11 cellular contexts compared by ENCODE assay signal in genomic region chr14:35878272-35879140, GRCh38. TPM values are rescaled to one million over a fixed set of nuclear protein-coding genes. Genes with fewer than 3 reads are reported as not detected.
DNase-seq lines count a peak whose midpoint lies in the region; FAIRE-seq and TF ChIP-seq lines count a peak whose summit lies in the region.
"Had no signal": no experiment of that assay in that cellular context is flagged by ENCODE, and none has a peak within 500 bp of the region (broad histone marks: within the 10 kb centered on the region; RNA-seq: fewer than 3 reads in every experiment).

No MANE protein-coding gene starts in this region.

- H3K4me3 Mint-ChIP-seq in Calu3 (ENCODE audit: low read depth, unreplicated experiment) = no peak overlapping the region
- H3K4me3 Mint-ChIP-seq in activated CD4-positive, alpha-beta memory T cell treated with anti-CD3 and anti-CD28 coated beads, Interleukin-2, amount 10 ng/mL, durations not matched to agents 7 days and 5 days = no peak overlapping the region

- intact Hi-C loops in Calu3 (cut with micrococcal nuclease; ENCODE audit: unreplicated experiment) = loop anchor here (1.0 to 5.0 kb wide), 6 partner anchors 80 to 729 kb away; no protein-coding TSS in a partner anchor
- intact Hi-C loops in endothelial cell of umbilical vein (cut with micrococcal nuclease) = loop anchor here (1.0 to 5.0 kb wide), 2 partner anchors 51 to 191 kb away; partner anchors contain the start of gene BRMS1L

- no peaks in the 10 kb centered on the region for H3K79me2 ChIP-seq in endothelial cell of umbilical vein (ENCODE audit: control insufficient read depth, insufficient read depth, low read length)

- H3K27me3 Mint-ChIP-seq in Calu3 (ENCODE audit: unreplicated experiment) = no peaks in the 10 kb centered on the region
- H3K27me3 Mint-ChIP-seq in activated CD4-positive, alpha-beta memory T cell treated with anti-CD3 and anti-CD28 coated beads, Interleukin-2, amount 10 ng/mL, durations not matched to agents 7 days and 5 days = no peaks in the 10 kb centered on the region

- H3K9me3 ChIP-seq in endothelial cell of umbilical vein (replicated peaks; ENCODE audit: control insufficient read depth, insufficient read depth, low read length) = no peaks in the 10 kb centered on the region
- H3K9me3 ChIP-seq: esophagus squamous epithelium had no signal

- H4K20me1 ChIP-seq in endothelial cell of umbilical vein (replicated peaks; ENCODE audit: control insufficient read depth, extremely low read depth, insufficient read depth, low read length) = no peaks in the 10 kb centered on the region

- H3K36me3 ChIP-seq in endothelial cell of umbilical vein (ENCODE audit: control insufficient read depth in 2 of 2, extremely low read depth in 1 of 2, insufficient read depth in 2 of 2, low read length in 2 of 2) = no peaks in the 10 kb centered on the region
- H3K36me3 ChIP-seq: esophagus squamous epithelium had no signal

- H3K27ac Mint-ChIP-seq in Calu3 (ENCODE audit: unreplicated experiment) = peak overlapping the region; percentile 68
- H3K27ac Mint-ChIP-seq in activated CD4-positive, alpha-beta memory T cell treated with anti-CD3 and anti-CD28 coated beads, Interleukin-2, amount 10 ng/mL, durations not matched to agents 7 days and 5 days = no peak overlapping the region

- H3K36me3 Mint-ChIP-seq in Calu3 (ENCODE audit: insufficient read depth, unreplicated experiment) = no peaks in the 10 kb centered on the region
- H3K36me3 Mint-ChIP-seq in activated CD4-positive, alpha-beta memory T cell treated with anti-CD3 and anti-CD28 coated beads, Interleukin-2, amount 10 ng/mL, durations not matched to agents 7 days and 5 days (ENCODE audit: low read depth) = no peaks in the 10 kb centered on the region

- TF ChIP-seq CTCF in Calu3 (IDR thresholded peaks at IDR 0.05; ENCODE audit: unreplicated experiment) (no peak), endothelial cell of umbilical vein (IDR thresholded peaks at IDR 0.05; ENCODE audit: extremely low read depth in 1 of 2, insufficient read depth in 1 of 2, low read depth in 1 of 2, low read length in 2 of 2) (no peak)

- H3K9ac ChIP-seq in endothelial cell of umbilical vein (replicated peaks; ENCODE audit: extremely low read depth, insufficient read depth, low read length) = no peak overlapping the region

- no peak overlapping the region for H3K4me3 ChIP-seq in endothelial cell of umbilical vein (replicated peaks in 1 of 3; ENCODE audit: insufficient read depth in 1 of 3, low read depth in 1 of 3, low read length in 3 of 3)
- H3K4me3 ChIP-seq: esophagus squamous epithelium had no signal

- no peaks in the 10 kb centered on the region for H3K27me3 ChIP-seq in endothelial cell of umbilical vein (ENCODE audit: control insufficient read depth in 2 of 2, insufficient read depth in 2 of 2, low read length in 2 of 2)
- H3K27me3 ChIP-seq: esophagus squamous epithelium had no signal

- DNase-seq in Calu3 = peak; percentile 27
- DNase-seq in NCI-H446 treated with DMSO at 0.1 percent for 48 hours (lab: John Stamatoyannopoulos, UW) = peak; percentile 87
- peak; percentile 89 for DNase-seq in endothelial cell of umbilical vein (ENCODE audit: low read depth, low spot score)
- peak; percentile 69 for DNase-seq in non-pigmented ciliary epithelial cell (ENCODE audit: low read depth)
- no peak for DNase-seq in NCI-H146 treated with DMSO at 0.1 percent for 48 hours (lab: John Stamatoyannopoulos, UW; ENCODE audit: unreplicated experiment)
- no peak for DNase-seq in GM19240 (ENCODE audit: insufficient read length, low spot score)
- DNase-seq in activated CD4-positive, alpha-beta memory T cell treated with anti-CD3 and anti-CD28 coated beads, Interleukin-2, amount 10 ng/mL, durations not matched to agents 7 days and 5 days = no peak
- no peak for DNase-seq in DMS79 treated with DMSO at 0.1 percent for 48 hours (lab: John Stamatoyannopoulos, UW)
- DNase-seq: activated CD4-positive, alpha-beta T cell treated with anti-CD3 and anti-CD28 coated beads, Interleukin-2, amount 50 U/mL, for 1 hour; esophagus squamous epithelium had no signal

- TF ChIP-seq POLR2A in endothelial cell of umbilical vein (IDR thresholded peaks at IDR 0.05; ENCODE audit: low read depth, low read length) = no peak

- POLR2A ChIA-PET in endothelial cell of umbilical vein (lab: Charles Lee) = no interaction called here
- POLR2A ChIA-PET in activated CD4-positive, alpha-beta memory T cell treated with anti-CD3 and anti-CD28 coated beads, Interleukin-2, amount 10 ng/mL, durations not matched to agents 7 days and 5 days (lab: Charles Lee) = interaction anchor here (0.7 kb wide), 1 partner anchor 140 kb away, joined by 3 read pairs; no protein-coding TSS in a partner anchor

- peak overlapping the region; percentile 10 for H3K27ac ChIP-seq in endothelial cell of umbilical vein (ENCODE audit: insufficient read depth, low read depth, low read length)
- H3K27ac ChIP-seq: esophagus squamous epithelium had no signal

- FAIRE-seq in endothelial cell of umbilical vein (lab: Jason Lieb, UNC) = peak; percentile 96
- FAIRE-seq: GM18507 had no signal

- no peak overlapping the region for H2AFZ ChIP-seq in endothelial cell of umbilical vein (ENCODE audit: low read depth, low read length)

- BruUV-seq in Calu3 (replicated peaks; lab: Mats Ljungman, UMichigan) = no TSS peak
- no TSS peak for BruUV-seq in endothelial cell of umbilical vein (replicated peaks; lab: Mats Ljungman, UMichigan)

- H3K4me2 ChIP-seq in endothelial cell of umbilical vein (ENCODE audit: insufficient read depth, low read length) = peak overlapping the region; percentile 27

- H3K4me1 Mint-ChIP-seq in Calu3 (ENCODE audit: low read depth, unreplicated experiment) = peaks cover 39% of the 10 kb centered on the region
- peaks cover 7% of the 10 kb centered on the region for H3K4me1 Mint-ChIP-seq in activated CD4-positive, alpha-beta memory T cell treated with anti-CD3 and anti-CD28 coated beads, Interleukin-2, amount 10 ng/mL, durations not matched to agents 7 days and 5 days

- peaks cover 13% of the 10 kb centered on the region for H3K4me1 ChIP-seq in endothelial cell of umbilical vein (ENCODE audit: control insufficient read depth, extremely low read depth, insufficient read depth, low read length)

- CTCF ChIA-PET in Calu3 (lab: Charles Lee) (interaction anchor here (1.0 to 2.2 kb wide), 3 partner anchors 118 to 192 kb away, joined by 3 to 14 read pairs (median 3); no protein-coding TSS in a partner anchor), endothelial cell of umbilical vein (lab: Charles Lee) (interaction anchor here (0.7 to 1.4 kb wide), 2 partner anchors 56 to 496 kb away, joined by 3 read pairs; no protein-coding TSS in a partner anchor)
- CTCF ChIA-PET in activated CD4-positive, alpha-beta memory T cell treated with anti-CD3 and anti-CD28 coated beads, Interleukin-2, amount 10 ng/mL, durations not matched to agents 7 days and 5 days (lab: Charles Lee) = interaction anchor here (1.8 kb wide), 1 partner anchor 191 kb away, joined by 8 read pairs; no protein-coding TSS in a partner anchor

- no peaks in the 10 kb centered on the region for H3K9me3 Mint-ChIP-seq in Calu3 (ENCODE audit: low read depth, unreplicated experiment)
- no peaks in the 10 kb centered on the region for H3K9me3 Mint-ChIP-seq in activated CD4-positive, alpha-beta memory T cell treated with anti-CD3 and anti-CD28 coated beads, Interleukin-2, amount 10 ng/mL, durations not matched to agents 7 days and 5 days

- dilution Hi-C loops in endothelial cell of umbilical vein (cut with MboI; ENCODE audit: extremely low pct_ligation_motif_present, low sequenced_read_pairs) = no loop called here

- no peaks in the 10 kb centered on the region for H3K9me1 ChIP-seq in endothelial cell of umbilical vein (replicated peaks; ENCODE audit: control insufficient read depth, extremely low read depth, insufficient read depth, low read length)

TF ChIP-seq in endothelial cell of umbilical vein, 7 proteins besides CTCF, POLR2A, EP300 and RAD21:
- TF ChIP-seq FOS (IDR thresholded peaks at IDR 0.05; ENCODE audit: borderline replicate concordance, insufficient read depth, low read length) (peak; percentile 81), MAX (IDR thresholded peaks at IDR 0.05; ENCODE audit: insufficient read depth, insufficient read length) (no peak), JUN (IDR thresholded peaks at IDR 0.05; ENCODE audit: borderline replicate concordance, insufficient read depth, insufficient read length, low read depth) (peak; percentile 55), GATA2 (IDR thresholded peaks at IDR 0.05; ENCODE audit: insufficient read depth, insufficient read length, low read depth, low read length) (no peak), MYC (IDR thresholded peaks at IDR 0.05; ENCODE audit: low read depth, low read length) (no peak), POLR2AphosphoS5 (IDR thresholded peaks at IDR 0.05; ENCODE audit: insufficient read depth, low read depth, low read length) (no peak)
TF ChIP-seq in endothelial cell of umbilical vein: peak in this region for 2.

RNA-seq across cellular contexts. Expression of gene BRMS1L, which starts 52.4 kb away (rescaled TPM):
- 10.5 and 10.6 TPM in 2 replicates for total RNA-seq in Calu3 (2022)
- 7.7 and 11.2 TPM in 2 replicates for total RNA-seq in endothelial cell of umbilical vein
- 2.5 and 4.0 TPM in 2 replicates for polyA plus RNA-seq in endothelial cell of umbilical vein
- 4.3 and 4.8 TPM in 2 replicates for polyA plus RNA-seq in endothelial cell of umbilical vein (2011; cell fraction: cytosol; rRNA removed)
- 8.5 and 11.8 TPM in 2 replicates for polyA plus RNA-seq in endothelial cell of umbilical vein (2011; cell fraction: nucleus; rRNA removed)
- 6.4 and 10.2 TPM in 2 replicates for polyA plus RNA-seq in endothelial cell of umbilical vein (2012)
- polyA minus RNA-seq in endothelial cell of umbilical vein = 2.6 and 6.2 TPM in 2 replicates
- polyA minus RNA-seq in endothelial cell of umbilical vein (2011; cell fraction: cytosol; rRNA and poly(A)+ RNA removed) = 2.8 TPM
- 6.7 and 9.5 TPM in 2 replicates for polyA minus RNA-seq in endothelial cell of umbilical vein (2011; cell fraction: nucleus; rRNA and poly(A)+ RNA removed)
- 1 to 10 TPM; 3.2 to 4.3 TPM for total RNA-seq in activated CD4-positive, alpha-beta memory T cell treated with anti-CD3 and anti-CD28 coated beads, Interleukin-2, amount 10 ng/mL, durations not matched to agents 7 days and 5 days

Comparison
In these comparisons a context has a peak if more than half of its experiments do, and no peak if none do; other contexts are left out.
1. DNase-seq: peak in Calu3 (single experiment), NCI-H446 treated with DMSO at 0.1 percent for 48 hours (single experiment), endothelial cell of umbilical vein (single experiment) and non-pigmented ciliary epithelial cell (single experiment); none in NCI-H146 treated with DMSO at 0.1 percent for 48 hours (single experiment), GM19240 (single experiment), activated CD4-positive, alpha-beta memory T cell treated with anti-CD3 and anti-CD28 coated beads, Interleukin-2, amount 10 ng/mL, durations not matched to agents 7 days and 5 days (single experiment) and DMS79 treated with DMSO at 0.1 percent for 48 hours (single experiment).